In genomic region chr3:37287776-37288175, GRCh38 we compare ENCODE assay signal across 15 cellular contexts. TPM values are rescaled to one million over a fixed set of nuclear protein-coding genes. Genes with fewer than 3 reads are reported as not detected.
DNase-seq lines count a peak whose midpoint lies in the region; ATAC-seq and TF ChIP-seq lines count a peak whose summit lies in the region.
"Had no signal": no experiment of that assay in that cellular context is flagged by ENCODE, and none has a peak within 500 bp of the region (broad histone marks: within the 10 kb centered on the region; RNA-seq: fewer than 3 reads in every experiment).

No MANE protein-coding gene starts in this region.

- peaks cover 17% of the 10 kb centered on the region for H4K20me1 ChIP-seq in IMR-90 (ENCODE audit: insufficient read depth, low read length)

- H3K4ac ChIP-seq in IMR-90 (ENCODE audit: low read depth, low read length): no peak overlapping the region

- no peak overlapping the region for H2AFZ ChIP-seq in IMR-90 (replicated peaks; ENCODE audit: low read length, poor library complexity)
- H2AFZ ChIP-seq: neural progenitor cell had no signal

- no peak overlapping the region for H3K56ac ChIP-seq in IMR-90 (ENCODE audit: extremely low read depth, insufficient read depth, low read length)

- H3K23ac ChIP-seq in IMR-90 (ENCODE audit: low read depth, low read length): no peak overlapping the region

- no peak overlapping the region for H2BK5ac ChIP-seq in IMR-90 (ENCODE audit: low read depth, low read length, poor library complexity, severe bottlenecking)

- H3K27me3 Mint-ChIP-seq in activated CD4-positive, alpha-beta T cell treated with anti-CD3 and anti-CD28 coated beads, Interleukin-2, amount 10 ng/mL, durations not matched to agents 24 days and 14 days: no peaks in the 10 kb centered on the region
- H3K27me3 Mint-ChIP-seq in natural killer cell treated with Interleukin-12 subunit alpha and Interleukin-12 subunit beta and Interleukin-15 and Interleukin-18, amount 100 ng/mL, for 72 hours: no peaks in the 10 kb centered on the region
- H3K27me3 Mint-ChIP-seq: brain had no signal

- CTCF ChIA-PET in IMR-90 (lab: Yijun Ruan, JAX): no interaction called here

- H3K27ac ChIP-seq in IMR-90 (ENCODE audit: insufficient read depth, low read length): no peak overlapping the region
- H3K27ac ChIP-seq: neural progenitor cell, right atrium auricular region, transverse colon, WERI-Rb-1 had no signal

- peaks cover 16% of the 10 kb centered on the region for H3K4me1 Mint-ChIP-seq in activated CD4-positive, alpha-beta T cell treated with anti-CD3 and anti-CD28 coated beads, Interleukin-2, amount 10 ng/mL, durations not matched to agents 24 days and 14 days
- H3K4me1 Mint-ChIP-seq in natural killer cell treated with Interleukin-12 subunit alpha and Interleukin-12 subunit beta and Interleukin-15 and Interleukin-18, amount 100 ng/mL, for 72 hours (ENCODE audit: low read depth in 2 of 2): peaks cover 6 to 14% of the 10 kb centered on the region in 2 donors
- H3K4me1 Mint-ChIP-seq: neural progenitor cell had no signal

- H3K9me3 ChIP-seq in IMR-90 (ENCODE audit: control insufficient read depth, insufficient read depth, low read length): no peaks in the 10 kb centered on the region
- H3K9me3 ChIP-seq: right atrium auricular region, transverse colon had no signal

- no peak overlapping the region for H2AK5ac ChIP-seq in IMR-90 (ENCODE audit: low read depth, low read length)

- peaks cover 3% of the 10 kb centered on the region; the same call in 1 of the 2 replicates for H3K9me1 ChIP-seq in IMR-90 (ENCODE audit: insufficient read depth, low read length)

- H3K27ac Mint-ChIP-seq in activated CD4-positive, alpha-beta T cell treated with anti-CD3 and anti-CD28 coated beads, Interleukin-2, amount 10 ng/mL, durations not matched to agents 24 days and 14 days: peak overlapping the region; percentile 65
- H3K27ac Mint-ChIP-seq in natural killer cell treated with Interleukin-12 subunit alpha and Interleukin-12 subunit beta and Interleukin-15 and Interleukin-18, amount 100 ng/mL, for 72 hours: peak overlapping the region in 1 of 2 donors; percentile 63
- H3K27ac Mint-ChIP-seq: brain, HFFc6, neural progenitor cell had no signal

- H3K4me3 ChIP-seq in IMR-90 (ENCODE audit: insufficient read depth, low read depth, low read length) (no peak overlapping the region), cardiac fibroblast (replicated peaks in 1 of 2; ENCODE audit: low read depth in 2 of 2, low read length in 2 of 2) (no peak overlapping the region)
- H3K4me3 ChIP-seq: neural progenitor cell, right atrium auricular region, transverse colon had no signal

- H3K79me1 ChIP-seq in IMR-90 (ENCODE audit: low read depth in 1 of 2, low read length in 2 of 2): peaks cover 32 to 46% of the 10 kb centered on the region in 2 experiments

- in situ Hi-C loops in IMR-90 (cut with MboI; ENCODE audit: low sequenced_read_pairs): no loop called here

- no CpG with 5 or more reads among the region's 1 CpG for WGBS in IMR-90 (ENCODE audit: extremely low coverage in 2 of 2, insufficient read length in 1 of 2), 2 experiments

- no peak overlapping the region for H4K5ac ChIP-seq in IMR-90 (ENCODE audit: low read depth, low read length)

- no TSS peak for BruUV-seq in IMR-90 (replicated peaks; lab: Mats Ljungman, UMichigan)

- no peaks in the 10 kb centered on the region for H3K9me3 Mint-ChIP-seq in activated CD4-positive, alpha-beta T cell treated with anti-CD3 and anti-CD28 coated beads, Interleukin-2, amount 10 ng/mL, durations not matched to agents 24 days and 14 days
- no peaks in the 10 kb centered on the region for H3K9me3 Mint-ChIP-seq in natural killer cell treated with Interleukin-12 subunit alpha and Interleukin-12 subunit beta and Interleukin-15 and Interleukin-18, amount 100 ng/mL, for 72 hours
- H3K9me3 Mint-ChIP-seq: brain, HFFc6, neural progenitor cell had no signal

- 0 out of 2 replicates have a peak overlapping the region, but pooled peaks have one; percentile 45 for H3K14ac ChIP-seq in IMR-90 (replicated peaks; ENCODE audit: low read depth, low read length)

- intact Hi-C loops in activated CD4-positive, alpha-beta T cell treated with anti-CD3 and anti-CD28 coated beads, Interleukin-2, amount 10 ng/mL, durations not matched to agents 24 days and 14 days (cut with micrococcal nuclease): no loop called here
- intact Hi-C loops in IMR-90 (cut with micrococcal nuclease): no loop called here

- TF ChIP-seq CTCF in IMR-90 (conservative IDR thresholded peaks at IDR 0.05; ENCODE audit: low read depth, low read length): no peak
- TF ChIP-seq CTCF in cardiac fibroblast (IDR thresholded peaks at IDR 0.05; ENCODE audit: low read depth, low read length): no peak

- no peak overlapping the region for H3K18ac ChIP-seq in IMR-90 (ENCODE audit: low read depth, low read length)

- no peak overlapping the region for H3K4me2 ChIP-seq in IMR-90 (ENCODE audit: low read depth, low read length)
- H3K4me2 ChIP-seq: neural progenitor cell had no signal

- no peak for TF ChIP-seq RAD21 in IMR-90 (IDR thresholded peaks at IDR 0.05; ENCODE audit: low read length)

- H3K4me1 ChIP-seq in IMR-90 (ENCODE audit: control insufficient read depth, insufficient read depth, low read length): peaks cover 6% of the 10 kb centered on the region; the same call in 1 of the 2 replicates

- H2BK120ac ChIP-seq in IMR-90 (ENCODE audit: low read depth, low read length): no peak overlapping the region

- H3K36me3 ChIP-seq in IMR-90 (ENCODE audit: control insufficient read depth, insufficient read depth, low read length): peaks cover 11% of the 10 kb centered on the region

- no peak overlapping the region for H2BK20ac ChIP-seq in IMR-90 (ENCODE audit: low read depth, low read length)

- H3K27me3 ChIP-seq in IMR-90 (ENCODE audit: control insufficient read depth, insufficient read depth, low read length): no peaks in the 10 kb centered on the region
- H3K27me3 ChIP-seq: neural progenitor cell, right atrium auricular region, transverse colon had no signal

- H2AK9ac ChIP-seq in IMR-90 (replicated peaks; ENCODE audit: low read depth, low read length, poor library complexity): no peak overlapping the region

- no peak for DNase-seq in activated CD4-positive, alpha-beta T cell treated with anti-CD3 and anti-CD28 coated beads, Interleukin-2, amount 10 ng/mL, durations not matched to agents 24 days and 14 days
- no peak for DNase-seq in activated CD4-positive, alpha-beta T cell treated with anti-CD3 and anti-CD28 coated beads for 48 hours
- peak; percentile 42 for DNase-seq in IMR-90
- peak; percentile 19 to 51 for DNase-seq in cardiac fibroblast (ENCODE audit: low read depth in 2 of 2)
- DNase-seq in natural killer cell treated with Interleukin-12 subunit alpha and Interleukin-12 subunit beta and Interleukin-15 and Interleukin-18, amount 100 ng/mL, for 72 hours (ENCODE audit: low spot score): no peak
- DNase-seq in NCI-H446 (lab: John Stamatoyannopoulos, UW): no peak
- DNase-seq in HuH-7.5 (ENCODE audit: low spot score): no peak
- DNase-seq: HFFc6, NCI-H510A, transverse colon, WERI-Rb-1 had no signal

- peaks cover 32% of the 10 kb centered on the region for H3K36me3 Mint-ChIP-seq in activated CD4-positive, alpha-beta T cell treated with anti-CD3 and anti-CD28 coated beads, Interleukin-2, amount 10 ng/mL, durations not matched to agents 24 days and 14 days (ENCODE audit: low read depth)
- H3K36me3 Mint-ChIP-seq in natural killer cell treated with Interleukin-12 subunit alpha and Interleukin-12 subunit beta and Interleukin-15 and Interleukin-18, amount 100 ng/mL, for 72 hours: peaks cover 3% of the 10 kb centered on the region

- no peak overlapping the region for H4K8ac ChIP-seq in IMR-90 (ENCODE audit: low read depth in 2 of 2, low read length in 2 of 2)

- ATAC-seq in IMR-90 (ENCODE audit: low read depth) (no peak), HG03135 (IDR thresholded peaks at IDR 0.05; ENCODE audit: unreplicated experiment) (no peak)
- ATAC-seq in natural killer cell treated with Interleukin-12 subunit alpha and Interleukin-12 subunit beta and Interleukin-15 and Interleukin-18, amount 100 ng/mL, for 72 hours: peak; percentile 28 to 51

- no peak overlapping the region for H3K4me3 Mint-ChIP-seq in activated CD4-positive, alpha-beta T cell treated with anti-CD3 and anti-CD28 coated beads, Interleukin-2, amount 10 ng/mL, durations not matched to agents 24 days and 14 days
- H3K4me3 Mint-ChIP-seq in natural killer cell treated with Interleukin-12 subunit alpha and Interleukin-12 subunit beta and Interleukin-15 and Interleukin-18, amount 100 ng/mL, for 72 hours: no peak overlapping the region
- H3K4me3 Mint-ChIP-seq: brain, HFFc6, neural progenitor cell had no signal

- POLR2A ChIA-PET in IMR-90 (lab: Charles Lee; ENCODE audit: unreplicated experiment): no interaction called here

- no peak overlapping the region for H3K9ac ChIP-seq in IMR-90 (ENCODE audit: low read depth, low read length)
- H3K9ac ChIP-seq: neural progenitor cell had no signal

- H2BK15ac ChIP-seq in IMR-90 (ENCODE audit: low read depth, low read length): no peak overlapping the region

- no peak for TF ChIP-seq POLR2A in IMR-90 (IDR thresholded peaks at IDR 0.05; ENCODE audit: low read depth, low read length)

- dilution Hi-C loops in IMR-90 (cut with HindIII; ENCODE audit: low sequenced_read_pairs, unreplicated experiment): no loop called here

- H4K91ac ChIP-seq in IMR-90 (ENCODE audit: insufficient read depth, low read depth, low read length): no peak overlapping the region

TF ChIP-seq in IMR-90, 13 proteins besides CTCF, POLR2A, EP300 and RAD21:
- TF ChIP-seq ELK1 (IDR thresholded peaks at IDR 0.05; ENCODE audit: borderline replicate concordance, low read depth, low read length) (no peak), FOS (IDR thresholded peaks at IDR 0.05; ENCODE audit: low read depth, low read length) (0 out of 2 replicates have a peak, but pooled peaks have one; percentile 5)

RNA-seq across cellular contexts. Expression of gene GOLGA4, which starts 44.7 kb away (rescaled TPM):
- total RNA-seq in activated CD4-positive, alpha-beta T cell treated with anti-CD3 and anti-CD28 coated beads, Interleukin-2, amount 10 ng/mL, durations not matched to agents 24 days and 14 days: 39.6 and 43.4 TPM in 2 replicates
- 51.1 and 70.0 TPM in 2 replicates for total RNA-seq in IMR-90 (2012; rRNA removed)
- 14.4 and 16.9 TPM in 2 replicates for polyA plus RNA-seq in IMR-90 (2012; rRNA removed)
- 3.6 and 3.9 TPM in 2 replicates for polyA plus RNA-seq in IMR-90 (2012; cell fraction: cytosol; rRNA removed)
- polyA plus RNA-seq in IMR-90 (2012; cell fraction: nucleus; rRNA removed; ENCODE audit: low replicate concordance): 3.3 and 7.7 TPM in 2 replicates
- total RNA-seq in natural killer cell treated with Interleukin-12 subunit alpha and Interleukin-12 subunit beta and Interleukin-15 and Interleukin-18, amount 100 ng/mL, for 72 hours: 10 to 100 TPM; 55.1 to 91.3 TPM

Comparison
In these comparisons a context has a peak if more than half of its experiments do, and no peak if none do; other contexts are left out.
1. DNase-seq: peak in IMR-90 (single experiment) and cardiac fibroblast (2 of 2); none in activated CD4-positive, alpha-beta T cell treated with anti-CD3 and anti-CD28 coated beads, Interleukin-2, amount 10 ng/mL, durations not matched to agents 24 days and 14 days (single experiment), activated CD4-positive, alpha-beta T cell treated with anti-CD3 and anti-CD28 coated beads for 48 hours (single experiment), natural killer cell treated with Interleukin-12 subunit alpha and Interleukin-12 subunit beta and Interleukin-15 and Interleukin-18, amount 100 ng/mL, for 72 hours (single experiment), NCI-H446 (0 of 2) and HuH-7.5 (single experiment).
2. ATAC-seq: peak in natural killer cell treated with Interleukin-12 subunit alpha and Interleukin-12 subunit beta and Interleukin-15 and Interleukin-18, amount 100 ng/mL, for 72 hours (2 of 2); none in IMR-90 (single experiment) and HG03135 (single experiment).